Comparison of ENCODE assay signal across 1 cellular context in the genomic region with DNA sequence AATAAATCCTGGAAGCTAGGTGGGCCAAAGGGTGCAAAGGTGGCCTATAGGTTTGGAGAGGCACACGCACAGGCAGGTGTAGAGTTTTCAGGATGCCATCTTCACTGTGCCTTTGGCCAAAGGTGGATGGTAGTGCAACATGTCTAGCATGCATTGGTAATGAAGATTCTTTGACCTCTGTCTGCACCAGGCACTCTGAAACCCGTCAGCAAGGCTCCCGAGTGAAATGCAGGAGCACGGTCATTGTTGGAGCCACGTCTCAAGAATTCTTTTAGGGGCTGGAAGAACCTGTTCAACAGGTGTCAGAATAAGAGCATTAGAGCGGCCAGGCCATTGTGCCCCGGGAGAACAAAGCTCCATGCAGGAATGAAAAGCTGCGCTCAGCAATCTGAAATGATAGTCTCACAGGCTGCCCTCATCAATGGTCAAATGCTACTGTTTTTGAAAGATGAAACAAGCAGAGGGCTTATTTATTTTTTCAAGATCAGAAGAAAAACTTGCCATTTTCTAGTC.
TF ChIP-seq lines count a peak whose summit lies in the region.

No MANE protein-coding gene starts in this region.

TF ChIP-seq in WTC11, 78 proteins besides CTCF, POLR2A, EP300 and RAD21 (continued from another document):
- TF ChIP-seq STAT6 (CRISPR knock-in tag; conservative IDR thresholded peaks at IDR 0.05; ENCODE audit: low read depth) (no peak), NFYB (CRISPR knock-in tag; conservative IDR thresholded peaks at IDR 0.05; ENCODE audit: low read depth) (no peak), KAT7 (CRISPR knock-in tag; IDR thresholded peaks at IDR 0.05; ENCODE audit: borderline replicate concordance) (no peak), ESRRA (CRISPR knock-in tag; IDR thresholded peaks at IDR 0.05; ENCODE audit: borderline replicate concordance) (no peak), ETV6 (CRISPR knock-in tag; IDR thresholded peaks at IDR 0.05) (no peak), ATF1 (CRISPR knock-in tag; IDR thresholded peaks at IDR 0.05) (no peak), NFATC4 (CRISPR knock-in tag; IDR thresholded peaks at IDR 0.05) (no peak)
